Comparison of ENCODE assay signal across 31 cellular contexts in genomic region chr12:92947589-92948215, GRCh38.
"Had no signal": no experiment of that assay in that cellular context is flagged by ENCODE, and none has a peak within 500 bp of the region (broad histone marks: within the 10 kb centered on the region; RNA-seq: fewer than 3 reads in every experiment).

No MANE protein-coding gene starts in this region.

- H3K79me2 ChIP-seq: parathyroid adenoma had no signal

- H3K4me3 ChIP-seq: neural progenitor cell, ovary, psoas muscle, skin epidermis, smooth muscle cell, spleen, suprapubic skin, testis, tibial artery, transverse colon, upper lobe of right lung, uterus had no signal

- H3K27ac Mint-ChIP-seq: natural killer cell; nephron; neural progenitor cell; progenitor cell of endocrine pancreas; stimulated activated memory B cell treated with anti-CD40 and anti-IgM and Interleukin-4, amounts not matched to agents 10 μg/mL and 1 μg/mL and 100 μg/mL, for 72 hours; type B pancreatic cell had no signal

- H3K9me3 Mint-ChIP-seq: neural progenitor cell; stimulated activated naive CD8-positive, alpha-beta T cell treated with anti-CD3 and anti-CD28 coated beads, Interleukin-15, amount 100 ng/mL, for 72 hours; type B pancreatic cell had no signal

- H3K4me1 ChIP-seq: neural progenitor cell, parathyroid adenoma, psoas muscle, suprapubic skin, testis, upper lobe of right lung, uterus had no signal

- DNase-seq: natural killer cell; occipital lobe; ovary; posterior cingulate gyrus; psoas muscle; right cardiac atrium; spleen; stimulated activated CD4-positive, alpha-beta T cell treated with anti-CD3 and anti-CD28 coated beads, Interleukin-12 subunit alpha, Interleukin-12 subunit beta, amount 100 ng/mL, for 4 hours; stimulated activated CD4-positive, alpha-beta T cell treated with anti-CD3 and anti-CD28 coated beads, Interleukin-1b, Interleukin-23, amount 100 ng/mL, for 48 hours; stimulated activated CD4-positive, alpha-beta T cell treated with anti-CD3 and anti-CD28 coated beads, Interleukin-4, amount 100 ng/mL, for 1 hour; stimulated activated CD4-positive, alpha-beta T cell treated with anti-CD3 and anti-CD28 coated beads, Interleukin-4, amount 100 ng/mL, for 4 hours; stimulated activated CD8-positive, alpha-beta memory T cell treated with anti-CD3 and anti-CD28 coated beads, Interleukin-4, amount 100 ng/mL, for 48 hours; stimulated activated naive CD4-positive, alpha-beta T cell; stimulated activated naive CD8-positive, alpha-beta T cell treated with anti-CD3 and anti-CD28 coated beads, Interleukin-15, amount 100 ng/mL, for 72 hours; stimulated activated naive CD8-positive, alpha-beta T cell treated with anti-CD3 and anti-CD28 coated beads, Interleukin-15, Interleukin-2, amounts not matched to agents 100 U/mL and 50 U/mL, for 24 hours; substantia nigra; testis; tibial artery; transverse colon; upper lobe of right lung; uterus had no signal

- H3K4me2 ChIP-seq: neural progenitor cell, smooth muscle cell had no signal

- H3K36me3 Mint-ChIP-seq: natural killer cell, neural progenitor cell, type B pancreatic cell had no signal

- H3K27ac ChIP-seq: neural progenitor cell, ovary, parathyroid adenoma, psoas muscle, skin epidermis, spleen, suprapubic skin, testis, tibial artery, upper lobe of right lung, uterus had no signal

- H3K4me1 Mint-ChIP-seq: natural killer cell; neural progenitor cell; stimulated activated naive CD8-positive, alpha-beta T cell treated with anti-CD3 and anti-CD28 coated beads, Interleukin-15, amount 100 ng/mL, for 72 hours had no signal

- H3K9ac ChIP-seq: neural progenitor cell, parathyroid adenoma had no signal

- H3K27me3 Mint-ChIP-seq: progenitor cell of endocrine pancreas; stimulated activated memory B cell treated with anti-CD40 and anti-IgM and Interleukin-4, amounts not matched to agents 10 μg/mL and 1 μg/mL and 100 μg/mL, for 72 hours; type B pancreatic cell had no signal

- H3K27me3 ChIP-seq: neural progenitor cell, ovary, spleen, suprapubic skin, testis, tibial artery, transverse colon, upper lobe of right lung, uterus had no signal

- H3K36me3 ChIP-seq: neural progenitor cell, ovary, suprapubic skin, tibial artery, transverse colon, upper lobe of right lung, uterus had no signal

- H2AFZ ChIP-seq: neural progenitor cell, parathyroid adenoma had no signal

- H3K4me3 Mint-ChIP-seq: natural killer cell; nephron; neural progenitor cell; stimulated activated memory B cell treated with anti-CD40 and anti-IgM and Interleukin-4, amounts not matched to agents 10 μg/mL and 1 μg/mL and 100 μg/mL, for 72 hours; stimulated activated naive CD8-positive, alpha-beta T cell treated with anti-CD3 and anti-CD28 coated beads, Interleukin-15, amount 100 ng/mL, for 72 hours; type B pancreatic cell had no signal

- ATAC-seq: natural killer cell; psoas muscle; right cardiac atrium; sciatic nerve; stimulated activated memory B cell treated with anti-CD40 and anti-IgM and Interleukin-4, amounts not matched to agents 10 μg/mL and 1 μg/mL and 100 μg/mL, for 72 hours; stimulated activated naive CD8-positive, alpha-beta T cell treated with anti-CD3 and anti-CD28 coated beads, Interleukin-15, amount 100 ng/mL, for 72 hours; stimulated activated naive CD8-positive, alpha-beta T cell treated with anti-CD3 and anti-CD28 coated beads, Interleukin-15, Interleukin-2, amounts not matched to agents 100 U/mL and 50 U/mL, for 24 hours; upper lobe of right lung had no signal

- H3K9me3 ChIP-seq: ovary, psoas muscle, suprapubic skin, testis, tibial artery, transverse colon, upper lobe of right lung, uterus had no signal
